Comparison of ENCODE assay signal across 9 cellular contexts in genomic region chr19:11140248-11140538, GRCh38. TPM values are rescaled to one million over a fixed set of nuclear protein-coding genes. Genes with fewer than 3 reads are reported as not detected.
DNase-seq lines count a peak whose midpoint lies in the region; ATAC-seq and TF ChIP-seq lines count a peak whose summit lies in the region.
"Not testable (repeated sequence)": the region's sequence is repeated elsewhere in the genome, so short reads cannot be mapped to it uniquely, and the experiment has no call there.
"Had no signal": no experiment of that assay in that cellular context is flagged by ENCODE, and none has a peak within 500 bp of the region (broad histone marks: within the 10 kb centered on the region; RNA-seq: fewer than 3 reads in every experiment).

No MANE protein-coding gene starts in this region.

- not testable (repeated sequence) for TF ChIP-seq CTCF in PC-3 (conservative IDR thresholded peaks at IDR 0.05; ENCODE audit: low read depth, low read length); ascending aorta (IDR thresholded peaks at IDR 0.05); esophagus muscularis mucosa (IDR thresholded peaks at IDR 0.05); neural crest cell (conservative IDR thresholded peaks at IDR 0.05); spleen (IDR thresholded peaks at IDR 0.05 in 8 of 11, conservative IDR thresholded peaks at IDR 0.05 in 3 of 11); upper lobe of right lung (IDR thresholded peaks at IDR 0.05)

- POLR2A ChIA-PET in PC-3 (lab: Charles Lee; ENCODE audit: unreplicated experiment), result not testable (repeated sequence)

- intact Hi-C loops in PC-3 (cut with micrococcal nuclease); esophagus muscularis mucosa (cut with DNase I); spleen (cut with DNase I; ENCODE audit: low total_unique reads); upper lobe of right lung (cut with DNase I): not testable (repeated sequence)
- intact Hi-C loops in ascending aorta (cut with DNase I), result loop anchor here (5.0 kb wide), 1 partner anchor 827 kb away; the partner anchor contains the start of gene ZNF763

- not testable (repeated sequence) for H3K9me3 Mint-ChIP-seq in neural crest cell

- peaks cover 14% of the 10 kb centered on the region for H3F3A ChIP-seq in PC-3 (ENCODE audit: low read length, unreplicated experiment)

- not testable (repeated sequence) for H2AFZ ChIP-seq in PC-3 (ENCODE audit: low read length)

- BruUV-seq in PC-3 (replicated peaks; lab: Mats Ljungman, UMichigan), result not testable (repeated sequence)

- not testable (repeated sequence) for ATAC-seq in PC-3, upper lobe of right lung
- ATAC-seq in left lobe of liver, result peak; percentile 35

- not testable (repeated sequence) for H3K79me2 ChIP-seq in PC-3 (ENCODE audit: low read length)

- not testable (repeated sequence) for TF ChIP-seq POLR2A in esophagus muscularis mucosa (IDR thresholded peaks at IDR 0.05; ENCODE audit: low read depth); spleen (IDR thresholded peaks at IDR 0.05)

- peak overlapping the region; percentile 19 for H3K4me3 Mint-ChIP-seq in neural crest cell

- not testable (repeated sequence) for H3K4me3 ChIP-seq in PC-3 (ENCODE audit: low read length); ascending aorta; esophagus muscularis mucosa; spleen; upper lobe of right lung

- H3K4me1 Mint-ChIP-seq in neural crest cell, result peaks cover 33% of the 10 kb centered on the region

- not testable (repeated sequence) for H3K36me3 ChIP-seq in PC-3 (ENCODE audit: low read depth, low read length); ascending aorta; esophagus muscularis mucosa; spleen; upper lobe of right lung

- TF ChIP-seq EP300 in esophagus muscularis mucosa (IDR thresholded peaks at IDR 0.05), result not testable (repeated sequence)

- CTCF ChIA-PET in PC-3 (lab: Charles Lee), result not testable (repeated sequence)

- peaks cover 20% of the 10 kb centered on the region for H3K27me3 Mint-ChIP-seq in neural crest cell (ENCODE audit: low read depth)

- H4K20me1 ChIP-seq in PC-3 (ENCODE audit: low read length), result not testable (repeated sequence)

- DNase-seq in COLO668 (lab: John Stamatoyannopoulos, UW; ENCODE audit: unreplicated experiment), result peak; percentile 8
- DNase-seq in PC-3; ascending aorta (ENCODE audit: low spot score in 2 of 2); esophagus muscularis mucosa (ENCODE audit: extremely low spot score); neural crest cell (ENCODE audit: low read depth, low spot score); spleen; upper lobe of right lung: not testable (repeated sequence)
- peak; percentile 85 for DNase-seq in left lobe of liver (ENCODE audit: low spot score)

- H3K27me3 ChIP-seq in PC-3 (ENCODE audit: low read length); ascending aorta; esophagus muscularis mucosa; upper lobe of right lung: not testable (repeated sequence)
- H3K27me3 ChIP-seq in spleen (replicated peaks in 1 of 7), result peaks cover 0 to 48% (median 0%) of the 10 kb centered on the region in 7 donors

- H3K9ac ChIP-seq in PC-3 (ENCODE audit: low read length), result not testable (repeated sequence)

- H3K27ac ChIP-seq in PC-3 (ENCODE audit: low read length), result peak overlapping the region; percentile 90
- peak overlapping the region; percentile 97 for H3K27ac ChIP-seq in ascending aorta
- peak overlapping the region; percentile 97 to 100 (median 98) for H3K27ac ChIP-seq in esophagus muscularis mucosa (replicated peaks in 1 of 4)
- H3K27ac ChIP-seq in spleen, result peak overlapping the region in 5 of 8 donors; percentile 75 to 95 (median 82)
- peak overlapping the region; percentile 84 for H3K27ac ChIP-seq in upper lobe of right lung

- H3K9me2 ChIP-seq in PC-3 (replicated peaks; ENCODE audit: low read length), result not testable (repeated sequence)

- peak overlapping the region; percentile 75; the same call in 1 of the 2 replicates for H3K4me2 ChIP-seq in PC-3 (ENCODE audit: low read length)

- not testable (repeated sequence) for H3K36me3 Mint-ChIP-seq in neural crest cell (ENCODE audit: low read depth)

- H3K9me3 ChIP-seq in PC-3 (ENCODE audit: low read length); ascending aorta; esophagus muscularis mucosa; spleen; upper lobe of right lung: not testable (repeated sequence)

- H3K4me1 ChIP-seq in PC-3 (ENCODE audit: insufficient read depth, low read length) (peaks cover 58% of the 10 kb centered on the region), ascending aorta (peaks cover 40 to 55% of the 10 kb centered on the region in 2 donors), esophagus muscularis mucosa (peaks cover 64 to 81% (median 74%) of the 10 kb centered on the region in 4 donors), spleen (peaks cover 27 to 81% (median 54%) of the 10 kb centered on the region in 6 donors), upper lobe of right lung (peaks cover 54% of the 10 kb centered on the region)

- not testable (repeated sequence) for H3K27ac Mint-ChIP-seq in neural crest cell (ENCODE audit: unreplicated experiment)

- WGBS in esophagus muscularis mucosa, result 52% methylated on average over 6 of the region's 6 CpGs
- 90 to 96% (median 95%) methylated on average over 6 of the region's 6 CpGs for WGBS in spleen, 5 donors

RNA-seq across cellular contexts. Expression of gene SPC24, which starts 15.4 kb away (rescaled TPM):
- total RNA-seq in PC-3 (2014; rRNA removed), result 136 and 142 TPM in 2 replicates
- total RNA-seq in ascending aorta, result 1.1 TPM
- total RNA-seq in esophagus muscularis mucosa, result 1 to 10 TPM; 1.4 to 6.6 (median 3.4) TPM
- 0.81 TPM for total RNA-seq in left lobe of liver
- 67.0 and 71.3 TPM in 2 replicates for total RNA-seq in neural crest cell
- total RNA-seq in spleen, result 1 to 10 TPM; 2.0 to 9.7 (median 3.6) TPM
- 1 to 10 TPM; 1.7 to 4.4 (median 3.9) TPM for polyA plus RNA-seq in spleen
- total RNA-seq in upper lobe of right lung, result 1.1 TPM

RNA-seq across cellular contexts. Expression of gene LDLR, which starts 50.9 kb away (rescaled TPM):
- total RNA-seq in PC-3 (2014; rRNA removed) (302 and 349 TPM in 2 replicates), ascending aorta (37.4 TPM), esophagus muscularis mucosa (100 to 1,000 TPM in 1 of 4 donors, 10 to 100 TPM in 3; 14.2 to 258 (median 47.5) TPM), left lobe of liver (12.2 TPM), neural crest cell (141 and 152 TPM in 2 replicates), spleen (100 to 1,000 TPM in 1 of 7 donors, 10 to 100 TPM in 6; 17.9 to 117 (median 49.0) TPM), upper lobe of right lung (242 TPM)
- polyA plus RNA-seq in spleen, result 10 to 100 TPM in 1 of 3 donors, 1 to 10 TPM in 2; 7.0 to 15.7 (median 7.8) TPM

RNA-seq across cellular contexts. Expression of gene KANK2, which starts 57.2 kb away (rescaled TPM):
- total RNA-seq in PC-3 (2014; rRNA removed) (96.6 and 98.4 TPM in 2 replicates), ascending aorta (572 TPM), esophagus muscularis mucosa (1,000 to 10,000 TPM; 1,125 to 1,746 (median 1,157) TPM), left lobe of liver (61.1 TPM), neural crest cell (32.1 and 34.2 TPM in 2 replicates), spleen (100 to 1,000 TPM in 4 of 7 donors, 10 to 100 TPM in 3; 47.7 to 144 (median 117) TPM), upper lobe of right lung (268 TPM)
- polyA plus RNA-seq in spleen, result 10 to 100 TPM; 16.3 to 34.9 (median 20.1) TPM
- total RNA-seq: CD4-positive, alpha-beta T cell had no signal
